Comparison of ENCODE assay signal across 14 cellular contexts in the genomic region with DNA sequence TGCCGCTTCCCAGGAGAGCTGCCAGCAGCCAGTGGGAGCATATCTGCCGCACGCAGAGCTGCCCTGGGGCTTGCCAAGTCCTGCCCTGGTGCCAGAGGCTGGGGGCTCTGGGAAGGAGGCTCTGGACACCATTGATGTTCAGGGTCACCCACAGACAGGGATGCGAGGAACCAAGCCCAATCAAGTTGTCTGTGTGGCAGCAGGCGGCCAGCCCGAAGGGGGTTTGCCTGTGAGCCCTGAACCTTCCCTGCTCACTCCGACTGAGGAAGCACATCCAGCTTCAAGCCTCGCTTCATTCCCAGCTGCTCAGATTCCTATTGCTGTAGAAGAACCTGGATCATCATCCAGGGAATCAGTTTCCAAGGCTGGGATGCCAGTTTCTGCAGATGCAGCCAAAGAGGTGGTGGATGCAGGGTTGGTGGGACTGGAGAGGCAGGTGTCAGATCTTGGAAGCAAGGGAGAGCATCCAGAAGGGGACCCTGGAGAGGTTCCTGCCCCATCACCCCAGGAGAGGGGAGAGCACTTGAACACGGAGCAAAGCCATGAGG.
DNase-seq lines count a peak whose midpoint lies in the region; ATAC-seq and TF ChIP-seq lines count a peak whose summit lies in the region.
"Had no signal": no experiment of that assay in that cellular context is flagged by ENCODE, and none has a peak within 500 bp of the region (broad histone marks: within the 10 kb centered on the region; RNA-seq: fewer than 3 reads in every experiment).

No MANE protein-coding gene starts in this region.

- no peaks in the 10 kb centered on the region for H4K20me1 ChIP-seq in H9 (ENCODE audit: control insufficient read depth, insufficient read depth, insufficient read length)

- POLR2A ChIA-PET in RWPE1 (lab: Yijun Ruan, JAX; ENCODE audit: low non-redundant PET), result no interaction called here
- POLR2A ChIA-PET in activated CD8-positive, alpha-beta T cell treated with anti-CD3 and anti-CD28 coated beads, Interleukin-2, amount 10 ng/mL, durations not matched to agents 7 days and 5 days (lab: Charles Lee), result no interaction called here

- H3T11ph ChIP-seq in H9 (ENCODE audit: low read length), result no peak overlapping the region

- no peak overlapping the region for H3K4me2 ChIP-seq in H9 (ENCODE audit: insufficient read depth, insufficient read length, low read length)
- H3K4me2 ChIP-seq: BLaER1 treated with 17β-estradiol and CSF1 and Interleukin-3, amounts not matched to agents 10 nM and 100 nM had no signal

- no peak overlapping the region for H2AFZ ChIP-seq in H9 (ENCODE audit: low read length)

- H2AK5ac ChIP-seq in H9 (ENCODE audit: insufficient read length, low read length), result no peak overlapping the region

- H3K79me2 ChIP-seq in H9 (ENCODE audit: insufficient read depth, low read length), result no peaks in the 10 kb centered on the region

- TF ChIP-seq CTCF in H9 (conservative IDR thresholded peaks at IDR 0.05), result no peak
- TF ChIP-seq CTCF in RWPE1 (conservative IDR thresholded peaks at IDR 0.05; ENCODE audit: low read depth), result no peak
- no peak for TF ChIP-seq CTCF in gastrocnemius medialis (IDR thresholded peaks at IDR 0.05 in 4 of 5, conservative IDR thresholded peaks at IDR 0.05 in 1 of 5)
- no peak for TF ChIP-seq CTCF in GM13976 (IDR thresholded peaks at IDR 0.05; ENCODE audit: borderline replicate concordance, control extremely low read depth, extremely low read depth, insufficient read depth, missing control alignments)

- DNase-seq in H9, result no peak
- no peak for DNase-seq in RWPE1 (ENCODE audit: low spot score)
- peak; percentile 43 for DNase-seq in left cardiac atrium
- no peak for DNase-seq in gastrocnemius medialis
- no peak for DNase-seq in GM13976 (ENCODE audit: low spot score)
- DNase-seq in activated CD8-positive, alpha-beta T cell treated with anti-CD3 and anti-CD28 coated beads, Interleukin-2, amount 10 ng/mL, durations not matched to agents 7 days and 5 days, result no peak
- DNase-seq: 8988T; Calu3; CD4-positive, CD25-positive, alpha-beta regulatory T cell; DMS 273 treated with DMSO at 0.1 percent for 48 hours had no signal

- no peak overlapping the region for H3K4ac ChIP-seq in H9 (ENCODE audit: low read depth, low read length)

- no peak overlapping the region for H2BK120ac ChIP-seq in H9 (ENCODE audit: low read depth, low read length, poor library complexity, severe bottlenecking)

- H3K36me3 Mint-ChIP-seq in H9 (ENCODE audit: insufficient read depth in 1 of 3, low read depth in 3 of 3), result no peaks in the 10 kb centered on the region; a peak in 2 of 7 replicates
- no peaks in the 10 kb centered on the region for H3K36me3 Mint-ChIP-seq in activated CD8-positive, alpha-beta T cell treated with anti-CD3 and anti-CD28 coated beads, Interleukin-2, amount 10 ng/mL, durations not matched to agents 7 days and 5 days (ENCODE audit: low read depth)
- H3K36me3 Mint-ChIP-seq: CD4-positive, CD25-positive, alpha-beta regulatory T cell had no signal

- intact Hi-C loops in left cardiac atrium (cut with DNase I) (no loop called here), gastrocnemius medialis (cut with DNase I; ENCODE audit: low total_unique reads) (no loop called here)

- no CpG with 5 or more reads among the region's 9 CpGs for WGBS in H9 (ENCODE audit: extremely low coverage, insufficient read length, low lambda C conversion rate)

- H3K79me1 ChIP-seq in H9 (ENCODE audit: insufficient read depth, low read depth, low read length, poor library complexity, severe bottlenecking), result no peaks in the 10 kb centered on the region

- peaks cover 0 to 24% of the 10 kb centered on the region in 2 donors for H3K36me3 ChIP-seq in gastrocnemius medialis
- H3K36me3 ChIP-seq: BLaER1 treated with 17β-estradiol and CSF1 and Interleukin-3, amounts not matched to agents 10 nM and 100 nM had no signal

- H3K23me2 ChIP-seq in H9 (ENCODE audit: insufficient read length, low read depth, low read length, poor library complexity, severe bottlenecking), result no peaks in the 10 kb centered on the region

- H4K5ac ChIP-seq in H9 (ENCODE audit: insufficient read length, low read depth, low read length), result no peak overlapping the region

- no peak overlapping the region for H2BK12ac ChIP-seq in H9 (ENCODE audit: insufficient read length, low read depth, low read length)

- peak overlapping the region in 1 of 2 experiments; percentile 25; a peak in 1 of 5 replicates for H3K4me3 Mint-ChIP-seq in H9
- H3K4me3 Mint-ChIP-seq in activated CD8-positive, alpha-beta T cell treated with anti-CD3 and anti-CD28 coated beads, Interleukin-2, amount 10 ng/mL, durations not matched to agents 7 days and 5 days, result no peak overlapping the region
- H3K4me3 Mint-ChIP-seq: CD4-positive, CD25-positive, alpha-beta regulatory T cell had no signal

- H2BK15ac ChIP-seq in H9 (ENCODE audit: low read depth, low read length), result no peak overlapping the region

- no peak overlapping the region for H3K23ac ChIP-seq in H9 (ENCODE audit: insufficient read length, low read depth, low read length)

- H3K18ac ChIP-seq in H9 (ENCODE audit: insufficient read length, low read depth, low read length), result no peak overlapping the region

- no peaks in the 10 kb centered on the region for H3K9me3 ChIP-seq in H9 (ENCODE audit: control insufficient read depth, low read depth, low read length)
- H3K9me3 ChIP-seq in gastrocnemius medialis, result no peaks in the 10 kb centered on the region
- H3K9me3 ChIP-seq: BLaER1 treated with 17β-estradiol and CSF1 and Interleukin-3, amounts not matched to agents 10 nM and 100 nM had no signal

- H3K4me1 Mint-ChIP-seq in H9, result peaks cover 4 to 6% of the 10 kb centered on the region in 2 experiments; a peak in 3 of 4 replicates
- H3K4me1 Mint-ChIP-seq in activated CD8-positive, alpha-beta T cell treated with anti-CD3 and anti-CD28 coated beads, Interleukin-2, amount 10 ng/mL, durations not matched to agents 7 days and 5 days (ENCODE audit: low read depth), result no peaks in the 10 kb centered on the region
- H3K4me1 Mint-ChIP-seq: CD4-positive, CD25-positive, alpha-beta regulatory T cell had no signal

- no peak overlapping the region for H3K4me3 ChIP-seq in gastrocnemius medialis
- H3K4me3 ChIP-seq: BLaER1 treated with 17β-estradiol and CSF1 and Interleukin-3, amounts not matched to agents 10 nM and 100 nM had no signal

- no peak overlapping the region for H2BK20ac ChIP-seq in H9 (ENCODE audit: low read depth, low read length, poor library complexity, severe bottlenecking)

- H3K4me1 ChIP-seq in H9 (ENCODE audit: insufficient read depth, low read length), result no peaks in the 10 kb centered on the region
- peaks cover 20 to 26% of the 10 kb centered on the region in 2 donors for H3K4me1 ChIP-seq in gastrocnemius medialis
- H3K4me1 ChIP-seq: BLaER1 treated with 17β-estradiol and CSF1 and Interleukin-3, amounts not matched to agents 10 nM and 100 nM had no signal

- CTCF ChIA-PET in RWPE1 (lab: Yijun Ruan, JAX), result no interaction called here
- CTCF ChIA-PET in activated CD8-positive, alpha-beta T cell treated with anti-CD3 and anti-CD28 coated beads, Interleukin-2, amount 10 ng/mL, durations not matched to agents 7 days and 5 days (lab: Charles Lee), result no interaction called here

- H3K27me3 ChIP-seq in H9 (ENCODE audit: insufficient read depth, low read length) (no peaks in the 10 kb centered on the region), gastrocnemius medialis (no peaks in the 10 kb centered on the region)
- H3K27me3 ChIP-seq: BLaER1 treated with 17β-estradiol and CSF1 and Interleukin-3, amounts not matched to agents 10 nM and 100 nM had no signal

- no peak overlapping the region for H4K8ac ChIP-seq in H9 (replicated peaks; ENCODE audit: insufficient read length, low read depth, low read length)

- H3K27ac ChIP-seq in H9 (ENCODE audit: insufficient read length, low read depth, low read length) (no peak overlapping the region), RWPE1 (peak overlapping the region; percentile 99), gastrocnemius medialis (peak overlapping the region; percentile 4 to 71 (median 68))
- H3K27ac ChIP-seq: BLaER1 treated with 17β-estradiol and CSF1 and Interleukin-3, amounts not matched to agents 10 nM and 100 nM; HL-60 had no signal

- no peak overlapping the region for H3K56ac ChIP-seq in H9 (ENCODE audit: insufficient read length, low read depth, low read length)

- H3K27me3 Mint-ChIP-seq in H9 (ENCODE audit: low read depth), result peaks cover 1% of the 10 kb centered on the region; the same call in 1 of the 2 replicates
- H3K27me3 Mint-ChIP-seq in activated CD8-positive, alpha-beta T cell treated with anti-CD3 and anti-CD28 coated beads, Interleukin-2, amount 10 ng/mL, durations not matched to agents 7 days and 5 days (ENCODE audit: low read depth), result no peaks in the 10 kb centered on the region

- H3K27ac Mint-ChIP-seq in H9, result no peak overlapping the region; a peak in 1 of 7 replicates
- no peak overlapping the region for H3K27ac Mint-ChIP-seq in activated CD8-positive, alpha-beta T cell treated with anti-CD3 and anti-CD28 coated beads, Interleukin-2, amount 10 ng/mL, durations not matched to agents 7 days and 5 days

- TF ChIP-seq POLR2A in gastrocnemius medialis (IDR thresholded peaks at IDR 0.05), result no peak

- in situ Hi-C loops in gastrocnemius medialis (cut with MboI; ENCODE audit: low sequenced_read_pairs in 4 of 4), result no loop called here
- in situ Hi-C loops in GM13976 (cut with MboI; ENCODE audit: low sequenced_read_pairs, unreplicated experiment), result no loop called here

- H3K14ac ChIP-seq in H9 (ENCODE audit: insufficient read depth, low read length), result peak overlapping the region; percentile 26

- no peak overlapping the region for H2BK5ac ChIP-seq in H9 (ENCODE audit: insufficient read length, low read length)

- no peak overlapping the region for H4K91ac ChIP-seq in H9 (ENCODE audit: insufficient read length, low read depth, low read length)

- ATAC-seq in left cardiac atrium (peak; percentile 54 to 71), gastrocnemius medialis (no peak), GM18867 (IDR thresholded peaks at IDR 0.05; ENCODE audit: unreplicated experiment) (no peak)
- no peak for ATAC-seq in activated CD8-positive, alpha-beta T cell treated with anti-CD3 and anti-CD28 coated beads, Interleukin-2, amount 10 ng/mL, durations not matched to agents 7 days and 5 days
- ATAC-seq: HCT116 had no signal

- no peaks in the 10 kb centered on the region for H3K9me3 Mint-ChIP-seq in H9
- H3K9me3 Mint-ChIP-seq in activated CD8-positive, alpha-beta T cell treated with anti-CD3 and anti-CD28 coated beads, Interleukin-2, amount 10 ng/mL, durations not matched to agents 7 days and 5 days (ENCODE audit: insufficient read depth), result no peaks in the 10 kb centered on the region

- H3K9ac ChIP-seq in H9 (ENCODE audit: extremely low read depth, insufficient read length, low read length), result no peak overlapping the region
- H3K9ac ChIP-seq: BLaER1 treated with 17β-estradiol and CSF1 and Interleukin-3, amounts not matched to agents 10 nM and 100 nM had no signal

Comparison
In these comparisons a context has a peak if more than half of its experiments do, and no peak if none do; other contexts are left out.
1. ATAC-seq: peak in left cardiac atrium (2 of 2); none in gastrocnemius medialis (0 of 2), activated CD8-positive, alpha-beta T cell treated with anti-CD3 and anti-CD28 coated beads, Interleukin-2, amount 10 ng/mL, durations not matched to agents 7 days and 5 days (single experiment) and GM18867 (single experiment).